14 cellular contexts compared by ENCODE assay signal in genomic region chr1:230266456-230266855, GRCh38.
"Had no signal": no experiment of that assay in that cellular context is flagged by ENCODE, and none has a peak within 500 bp of the region (broad histone marks: within the 10 kb centered on the region; RNA-seq: fewer than 3 reads in every experiment).

No MANE protein-coding gene starts in this region.

- ATAC-seq: activated naive CD4-positive, alpha-beta T cell treated with anti-CD3 and anti-CD28 coated beads, Interleukin-2, amount 50 U/mL, for 72 hours; right cardiac atrium had no signal

- H3K27me3 ChIP-seq: body of pancreas, esophagus squamous epithelium, tibial nerve had no signal

- H3K4me3 ChIP-seq: body of pancreas, esophagus squamous epithelium, tibial nerve had no signal

- H3K9me3 Mint-ChIP-seq: activated naive CD4-positive, alpha-beta T cell treated with anti-CD3 and anti-CD28 coated beads, Interleukin-2, amount 50 U/mL, for 72 hours; nephron progenitor cell had no signal

- H3K27ac ChIP-seq: esophagus squamous epithelium, tibial nerve had no signal

- H3K4me3 Mint-ChIP-seq: nephron progenitor cell had no signal

- H3K9me3 ChIP-seq: body of pancreas, esophagus squamous epithelium, tibial nerve had no signal

- DNase-seq: activated CD4-positive, alpha-beta T cell treated with anti-CD3 and anti-CD28 coated beads, Interleukin-2, amount 50 U/mL, for 1 hour; activated CD4-positive, CD25-positive, alpha-beta regulatory T cell; activated gamma-delta T cell; esophagus squamous epithelium; hippocampal formation; kidney glomerular epithelial cell; nephron progenitor cell; occipital lobe; right cardiac atrium; T-helper 2 cell had no signal

- H3K27me3 Mint-ChIP-seq: progenitor cell of endocrine pancreas had no signal
